Comparison of ENCODE assay signal across 7 cellular contexts in genomic region chr3:96813134-96813819, GRCh38. TPM values are rescaled to one million over a fixed set of nuclear protein-coding genes. Genes with fewer than 3 reads are reported as not detected.
DNase-seq lines count a peak whose midpoint lies in the region; TF ChIP-seq lines count a peak whose summit lies in the region.

No MANE protein-coding gene starts in this region.

- H3K9me3 ChIP-seq in HAP-1 (no peaks in the 10 kb centered on the region), MG63 (no peaks in the 10 kb centered on the region), liver (ENCODE audit: control insufficient read depth in 4 of 4, low read length in 3 of 4) (no peaks in the 10 kb centered on the region)

- DNase-seq in HAP-1 (ENCODE audit: low spot score in 2 of 2) (peak; percentile 71 to 86), MG63 (peak; percentile 83), dermis microvascular lymphatic vessel endothelial cell (ENCODE audit: low read depth in 2 of 2) (peak; percentile 39 to 63)
- peak; percentile 18 to 44 for DNase-seq in stimulated activated CD4-positive, alpha-beta T cell treated with anti-CD3 and anti-CD28 coated beads, Interleukin-4, amount 100 ng/mL, for 4 hours

- WGBS in liver, result 2% methylated on average over 79 of the region's 79 CpGs

- no peaks in the 10 kb centered on the region for H3K36me3 Mint-ChIP-seq in T-helper 1 cell treated with Interleukin-12 subunit alpha and Interleukin-12 subunit beta and Interleukin-4 antibody, amounts not matched to agents 30 μg/mL and 1 μg/mL, for 36 hours (ENCODE audit: low read depth)

- no peak overlapping the region for H3K27ac Mint-ChIP-seq in T-helper 1 cell treated with Interleukin-12 subunit alpha and Interleukin-12 subunit beta and Interleukin-4 antibody, amounts not matched to agents 30 μg/mL and 1 μg/mL, for 36 hours

- no peak overlapping the region for H3K27ac ChIP-seq in liver (ENCODE audit: low read depth in 1 of 2, low read length in 2 of 2)

- H3K27me3 ChIP-seq in HAP-1 (ENCODE audit: low read depth) (peaks cover 3% of the 10 kb centered on the region; the same call in 1 of the 2 replicates), MG63 (peaks cover 22% of the 10 kb centered on the region), liver (ENCODE audit: control insufficient read depth in 4 of 4, insufficient read depth in 4 of 4, low read length in 3 of 4) (peaks cover 0 to 8% (median 2%) of the 10 kb centered on the region in 4 donors)

- H3K4me1 ChIP-seq in HAP-1, result no peaks in the 10 kb centered on the region
- peaks cover 5 to 25% (median 21%) of the 10 kb centered on the region in 4 donors for H3K4me1 ChIP-seq in liver (ENCODE audit: control insufficient read depth in 4 of 4, insufficient read depth in 4 of 4, low read length in 3 of 4)

- H3K36me3 ChIP-seq in HAP-1 (replicated peaks) (no peaks in the 10 kb centered on the region), MG63 (no peaks in the 10 kb centered on the region), liver (ENCODE audit: control insufficient read depth in 4 of 4, insufficient read depth in 3 of 4, low read depth in 1 of 4, low read length in 3 of 4) (no peaks in the 10 kb centered on the region)

- TF ChIP-seq CTCF in GM12875 (IDR thresholded peaks at IDR 0.05; ENCODE audit: borderline replicate concordance, insufficient read depth, low read depth, low read length) (peak; percentile 61), liver (IDR thresholded peaks at IDR 0.05; ENCODE audit: low read depth, low read length, missing input control) (peak; percentile 60)

- peak overlapping the region; percentile 69 for H3K4me3 Mint-ChIP-seq in T-helper 1 cell treated with Interleukin-12 subunit alpha and Interleukin-12 subunit beta and Interleukin-4 antibody, amounts not matched to agents 30 μg/mL and 1 μg/mL, for 36 hours

- peak; percentile 77 to 81 for TF ChIP-seq RAD21 in liver (IDR thresholded peaks at IDR 0.05)

- in situ Hi-C loops in HAP-1 (cut with MboI; ENCODE audit: low sequenced_read_pairs), result no loop called here

- no peaks in the 10 kb centered on the region for H3K9me3 Mint-ChIP-seq in T-helper 1 cell treated with Interleukin-12 subunit alpha and Interleukin-12 subunit beta and Interleukin-4 antibody, amounts not matched to agents 30 μg/mL and 1 μg/mL, for 36 hours

- peaks cover 25% of the 10 kb centered on the region for H3K27me3 Mint-ChIP-seq in T-helper 1 cell treated with Interleukin-12 subunit alpha and Interleukin-12 subunit beta and Interleukin-4 antibody, amounts not matched to agents 30 μg/mL and 1 μg/mL, for 36 hours (ENCODE audit: low read depth)

- peak overlapping the region; percentile 44 for H3K4me3 ChIP-seq in GM12875 (ENCODE audit: low read depth, low read length)
- H3K4me3 ChIP-seq in HAP-1, result peak overlapping the region; percentile 52
- H3K4me3 ChIP-seq in MG63, result peak overlapping the region; percentile 55
- H3K4me3 ChIP-seq in liver (ENCODE audit: low read depth in 1 of 3, low read length in 3 of 3), result peak overlapping the region; percentile 49 to 63 (median 60)

- H3K4me1 Mint-ChIP-seq in T-helper 1 cell treated with Interleukin-12 subunit alpha and Interleukin-12 subunit beta and Interleukin-4 antibody, amounts not matched to agents 30 μg/mL and 1 μg/mL, for 36 hours (ENCODE audit: low read depth), result peaks cover 9% of the 10 kb centered on the region

- no peak overlapping the region for H3K9ac ChIP-seq in liver (ENCODE audit: low read depth in 1 of 2, low read length in 2 of 2)

TF ChIP-seq in liver, 16 proteins besides CTCF, POLR2A, EP300 and RAD21:
- TF ChIP-seq SP1 (IDR thresholded peaks at IDR 0.05), result no peak

RNA-seq across cellular contexts. Expression of gene EPHA6, which starts 1.1 kb away (rescaled TPM):
- total RNA-seq in MG63 (2014; rRNA removed; shearing (Covaris generic); ENCODE audit: low replicate concordance), result 0.30 TPM in 1 of 2 replicates, not detected in the other
- under 0.01 TPM in 2 replicates for total RNA-seq in dermis microvascular lymphatic vessel endothelial cell
- under 1 TPM; 0.05 to 0.17 TPM for total RNA-seq in liver
- polyA plus RNA-seq in liver, result under 1 TPM in 1 of 2 donors, not detected in 1; 0.05 TPM

Comparison
In these comparisons a context has a peak if more than half of its experiments do, and no peak if none do; other contexts are left out.
1. DNase-seq: peak in every context shown above with its lines; median percentile 83 in MG63; 78 in HAP-1; 51 in dermis microvascular lymphatic vessel endothelial cell; 31 in stimulated activated CD4-positive, alpha-beta T cell treated with anti-CD3 and anti-CD28 coated beads, Interleukin-4, amount 100 ng/mL, for 4 hours.